In the genomic region with DNA sequence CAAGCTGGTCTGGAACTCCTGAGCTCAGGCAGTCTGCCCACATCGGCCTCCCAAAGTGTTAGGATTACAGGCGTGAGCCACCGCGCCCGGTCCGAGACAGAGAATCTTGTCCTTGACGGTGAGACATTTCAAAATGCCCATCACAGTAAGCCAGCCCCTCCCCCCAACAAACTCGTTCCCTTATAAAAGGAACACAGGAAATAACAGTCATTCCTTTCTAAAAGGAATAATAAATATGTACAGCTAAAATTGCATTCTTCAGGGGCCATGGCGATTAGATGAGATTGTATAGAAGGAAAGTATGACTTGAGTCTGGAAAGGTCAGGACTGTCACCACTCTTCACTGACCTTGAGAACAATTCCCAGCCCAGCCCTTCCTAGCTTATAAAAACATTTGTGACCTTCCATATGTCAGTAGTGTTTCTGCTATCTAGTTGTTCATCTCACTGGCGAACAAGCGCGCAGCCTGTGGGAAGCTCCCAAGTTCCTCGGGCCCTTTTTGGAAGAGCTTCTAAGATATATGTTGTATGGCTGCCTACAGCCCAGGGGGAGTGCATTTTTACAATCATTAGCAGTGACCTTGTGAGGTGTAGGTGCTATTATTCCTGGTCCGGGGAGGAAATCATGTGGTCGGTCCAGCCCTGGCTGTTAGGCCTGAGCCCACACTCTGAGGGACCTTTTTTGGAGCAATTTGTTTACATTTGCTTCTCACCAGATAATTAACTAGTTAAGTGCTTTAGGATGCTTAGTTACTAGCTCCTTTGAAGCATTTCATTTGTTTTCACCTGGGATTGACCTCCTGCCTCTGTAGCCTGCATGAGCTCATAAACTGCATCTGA, we compare ENCODE assay signal across 8 cellular contexts. TPM values are rescaled to one million over a fixed set of nuclear protein-coding genes. Genes with fewer than 3 reads are reported as not detected.
DNase-seq lines count a peak whose midpoint lies in the region; ATAC-seq, FAIRE-seq and TF ChIP-seq lines count a peak whose summit lies in the region.

No MANE protein-coding gene starts in this region.

- intact Hi-C loops in GM12878 (cut with micrococcal nuclease; ENCODE audit: unreplicated experiment), result no loop called here

- H3K79me2 ChIP-seq in GM12878 (ENCODE audit: control insufficient read depth, insufficient read depth, low read length), result peaks cover 90% of the 10 kb centered on the region

- no peaks in the 10 kb centered on the region for H3K9me3 ChIP-seq in GM12878 (replicated peaks; ENCODE audit: control insufficient read depth, insufficient read depth, low read length)
- no peaks in the 10 kb centered on the region for H3K9me3 ChIP-seq in thoracic aorta

- POLR2A ChIA-PET in GM12878 (lab: Charles Lee), result interaction anchor here (0.6 to 2.6 kb wide), 7 partner anchors 11 to 754 kb away, joined by 3 to 10 read pairs (median 3); no protein-coding TSS in a partner anchor

- TSS peak; percentile 9 for BruUV-seq in GM12878 (replicated peaks; lab: Mats Ljungman, UMichigan)

- no peak for ATAC-seq in activated CD8-positive, alpha-beta memory T cell treated with anti-CD3 and anti-CD28 coated beads, Interleukin-2, amount 10 ng/mL, durations not matched to agents 7 days and 5 days
- no peak for ATAC-seq in GM12878
- ATAC-seq in thoracic aorta (ENCODE audit: insufficient number of reproducible peaks, low FRiP score, low read depth), result no peak

- H3K4me3 Mint-ChIP-seq in activated CD8-positive, alpha-beta memory T cell treated with anti-CD3 and anti-CD28 coated beads, Interleukin-2, amount 10 ng/mL, durations not matched to agents 7 days and 5 days, result no peak overlapping the region

- TF ChIP-seq EP300 in GM12878 (IDR thresholded peaks at IDR 0.05; ENCODE audit: borderline replicate concordance in 1 of 2, control insufficient read depth in 1 of 2, low read depth in 2 of 2, low read length in 2 of 2), result no peak

- H3K4me1 Mint-ChIP-seq in activated CD8-positive, alpha-beta memory T cell treated with anti-CD3 and anti-CD28 coated beads, Interleukin-2, amount 10 ng/mL, durations not matched to agents 7 days and 5 days, result peaks cover 59% of the 10 kb centered on the region

- H3K9me3 Mint-ChIP-seq in activated CD8-positive, alpha-beta memory T cell treated with anti-CD3 and anti-CD28 coated beads, Interleukin-2, amount 10 ng/mL, durations not matched to agents 7 days and 5 days (ENCODE audit: low read depth), result no peaks in the 10 kb centered on the region

- H3K4me1 ChIP-seq in GM12878 (ENCODE audit: control insufficient read depth, insufficient read depth, low read length) (peaks cover 9% of the 10 kb centered on the region), thoracic aorta (ENCODE audit: control insufficient read depth in 1 of 2, low read depth in 2 of 2) (peaks cover 54 to 76% of the 10 kb centered on the region in 2 donors)

- no peak for TF ChIP-seq POLR2A in GM12878 (IDR thresholded peaks at IDR 0.05; ENCODE audit: low read depth, low read length)

- in situ Hi-C loops in GM12878 (cut with MboI), result no loop called here

- RAD21 ChIA-PET in GM12878 (lab: Charles Lee; ENCODE audit: unreplicated experiment), result interaction anchor here (3.4 kb wide), 1 partner anchor 11 kb away, joined by 17 read pairs; no protein-coding TSS in a partner anchor

- no peak overlapping the region for H2AFZ ChIP-seq in GM12878 (ENCODE audit: control insufficient read depth, low read depth, low read length)

- H3K36me3 ChIP-seq in GM12878 (ENCODE audit: control insufficient read depth in 2 of 2, insufficient read depth in 2 of 2, low read length in 1 of 2) (peaks cover 4 to 5% of the 10 kb centered on the region in 2 experiments; a peak in 3 of 4 replicates), thoracic aorta (no peaks in the 10 kb centered on the region)

- peaks cover 25% of the 10 kb centered on the region for H4K20me1 ChIP-seq in GM12878 (ENCODE audit: control insufficient read depth, insufficient read depth)

- SMC1A ChIA-PET in GM12878 (lab: Charles Lee; ENCODE audit: uncharacterized antibody, unreplicated experiment), result interaction anchor here (1.3 kb wide), 2 partner anchors 13 to 58 kb away, joined by 3 to 4 read pairs; no protein-coding TSS in a partner anchor

- H3K27ac ChIP-seq in GM12878 (ENCODE audit: control insufficient read depth, insufficient read depth), result no peak overlapping the region
- peak overlapping the region; percentile 56 to 67 for H3K27ac ChIP-seq in thoracic aorta

- TF ChIP-seq CTCF in GM12878 (IDR thresholded peaks at IDR 0.05 in 2 of 3, conservative IDR thresholded peaks at IDR 0.05 in 1 of 3; ENCODE audit: control insufficient read depth in 2 of 3, extremely low read depth in 1 of 3, insufficient read depth in 1 of 3, low read depth in 3 of 3, low read length in 3 of 3) (no peak), thoracic aorta (IDR thresholded peaks at IDR 0.05) (no peak)

- DNase-seq in activated CD8-positive, alpha-beta memory T cell treated with anti-CD3 and anti-CD28 coated beads, Interleukin-2, amount 10 ng/mL, durations not matched to agents 7 days and 5 days, result no peak
- no peak for DNase-seq in activated CD8-positive, alpha-beta memory T cell treated with anti-CD3 and anti-CD28 coated beads, Interleukin-2, amount 50 U/mL, for 48 hours
- no peak for DNase-seq in GM12878 (ENCODE audit: low read depth, low spot score)
- peak; percentile 46 for DNase-seq in left kidney (ENCODE audit: low read depth, low spot score)
- no peak for DNase-seq in thoracic aorta (ENCODE audit: low spot score)
- DNase-seq in UCSD-AML1 (lab: John Stamatoyannopoulos, UW; ENCODE audit: unreplicated experiment), result no peak
- no peak for DNase-seq in DMS79 treated with DMSO at 0.1 percent for 48 hours (lab: John Stamatoyannopoulos, UW)
- no peak for DNase-seq in activated gamma-delta T cell treated with Interleukin-2 at 50 U/mL for 16 hours

- peak overlapping the region; percentile 27 for H3K27ac Mint-ChIP-seq in activated CD8-positive, alpha-beta memory T cell treated with anti-CD3 and anti-CD28 coated beads, Interleukin-2, amount 10 ng/mL, durations not matched to agents 7 days and 5 days

- no peak for TF ChIP-seq RAD21 in GM12878 (IDR thresholded peaks at IDR 0.05; ENCODE audit: insufficient read depth, low read depth, low read length)

- no peaks in the 10 kb centered on the region for H3K27me3 ChIP-seq in GM12878 (replicated peaks in 1 of 2; ENCODE audit: control insufficient read depth in 2 of 2, insufficient read depth in 2 of 2, low read length in 1 of 2)
- H3K27me3 ChIP-seq in thoracic aorta (replicated peaks; ENCODE audit: insufficient read depth), result no peaks in the 10 kb centered on the region

- CTCF ChIA-PET in activated CD8-positive, alpha-beta memory T cell treated with anti-CD3 and anti-CD28 coated beads, Interleukin-2, amount 10 ng/mL, durations not matched to agents 7 days and 5 days (lab: Charles Lee), result interaction anchor here (1.3 to 2.1 kb wide), 3 partner anchors 13 to 66 kb away, joined by 3 to 7 read pairs (median 4); a partner anchor contains a TSS
- CTCF ChIA-PET in GM12878 (lab: Yijun Ruan, JAX), result interaction anchor here (0.5 to 1.9 kb wide), 6 partner anchors 8 to 105 kb away, joined by 3 to 7 read pairs (median 5); no protein-coding TSS in a partner anchor

- peaks cover 31% of the 10 kb centered on the region for H3K36me3 Mint-ChIP-seq in activated CD8-positive, alpha-beta memory T cell treated with anti-CD3 and anti-CD28 coated beads, Interleukin-2, amount 10 ng/mL, durations not matched to agents 7 days and 5 days

- H3K27me3 Mint-ChIP-seq in activated CD8-positive, alpha-beta memory T cell treated with anti-CD3 and anti-CD28 coated beads, Interleukin-2, amount 10 ng/mL, durations not matched to agents 7 days and 5 days, result no peaks in the 10 kb centered on the region

- FAIRE-seq in GM12878 (lab: Jason Lieb, UNC), result no peak

- no peak overlapping the region for H3K4me2 ChIP-seq in GM12878 (ENCODE audit: control insufficient read depth, insufficient read depth)

- H3K9ac ChIP-seq in GM12878 (ENCODE audit: control insufficient read depth, insufficient read depth, low read length), result no peak overlapping the region

- 83% methylated on average over 15 of the region's 15 CpGs for WGBS in GM12878 (ENCODE audit: insufficient coverage, insufficient replicate concordance, low lambda C conversion rate, missing lambda C conversion rate)

- H3K4me3 ChIP-seq in GM12878, result no peak overlapping the region
- peak overlapping the region; percentile 14 for H3K4me3 ChIP-seq in thoracic aorta

RNA-seq across cellular contexts. Expression of a gene that starts 8.7 kb away (rescaled TPM):
- total RNA-seq in activated CD8-positive, alpha-beta memory T cell treated with anti-CD3 and anti-CD28 coated beads, Interleukin-2, amount 10 ng/mL, durations not matched to agents 7 days and 5 days, result 100 to 1,000 TPM; 161 to 189 TPM
- total RNA-seq in GM12878 (2013; cell fraction: nucleolus; rRNA removed), result 30.7 and 31.8 TPM in 2 replicates
- 110 and 114 TPM in 2 replicates for total RNA-seq in GM12878 (2014; rRNA removed)
- 95.7 and 99.0 TPM in 2 replicates for total RNA-seq in GM12878 (2014; rRNA removed; fragmentation: Illumina TruSeq; extraction: Trizol)
- total RNA-seq in GM12878 (2021), result 207 and 213 TPM in 2 replicates
- 69.2 TPM for polyA plus RNA-seq in GM12878 (2011; ENCODE audit: low read depth)
- polyA plus RNA-seq in GM12878 (2011; rRNA removed), result 93.8 and 132 TPM in 2 replicates
- 229 and 233 TPM in 2 replicates for polyA plus RNA-seq in GM12878 (2011; cell fraction: cytosol; rRNA removed)
- polyA plus RNA-seq in GM12878 (2011; cell fraction: nucleus; rRNA removed), result 92.8 and 95.5 TPM in 2 replicates
- polyA plus RNA-seq in GM12878 (2012), result 98.4 and 98.9 TPM in 2 replicates
- polyA plus RNA-seq in GM12878 (2014; fragmentation: Illumina TruSeq; extraction: Trizol), result 77.8 and 158 TPM in 2 replicates
- 10 to 100 TPM in 1 of 2 experiments, 1 to 10 TPM in 1; 5.6 to 14.7 TPM for polyA plus RNA-seq in GM12878 (2014; fragmentation: Nextera tagmentation; extraction: Ambion mirVana)
- 157 and 182 TPM in 2 replicates for polyA plus RNA-seq in GM12878 (2014; rRNA removed)
- 100 to 1,000 TPM; 106 to 113 TPM for polyA plus RNA-seq in GM12878 (2016; fragmentation: Nextera tagmentation; extraction: Ambion mirVana)
- polyA minus RNA-seq in GM12878 (2011; rRNA and poly(A)+ RNA removed), result 70.2 and 111 TPM in 2 replicates
- 55.7 and 58.5 TPM in 2 replicates for polyA minus RNA-seq in GM12878 (2011; cell fraction: cytosol; rRNA and poly(A)+ RNA removed)
- 15.0 and 24.8 TPM in 2 replicates for polyA minus RNA-seq in GM12878 (2011; cell fraction: nucleus; rRNA and poly(A)+ RNA removed)
- 10 to 100 TPM; 79.4 to 85.4 TPM for total RNA-seq in thoracic aorta

RNA-seq across cellular contexts. Expression of a gene that starts 23.5 kb away (rescaled TPM):
- 10 to 100 TPM; 17.6 to 19.7 TPM for total RNA-seq in activated CD8-positive, alpha-beta memory T cell treated with anti-CD3 and anti-CD28 coated beads, Interleukin-2, amount 10 ng/mL, durations not matched to agents 7 days and 5 days
- 65.2 and 68.2 TPM in 2 replicates for total RNA-seq in GM12878 (2013; cell fraction: nucleolus; rRNA removed)
- total RNA-seq in GM12878 (2014; rRNA removed) (11.6 and 13.2 TPM in 2 replicates), GM12878 (2014; rRNA removed; fragmentation: Illumina TruSeq; extraction: Trizol) (9.9 and 10.5 TPM in 2 replicates), GM12878 (2021) (13.2 and 15.5 TPM in 2 replicates), thoracic aorta (10 to 100 TPM; 71.2 to 72.2 TPM)
- polyA plus RNA-seq in GM12878 (2011; ENCODE audit: low read depth), result 7.5 TPM
- polyA plus RNA-seq in GM12878 (2011; rRNA removed) (16.1 and 23.8 TPM in 2 replicates), GM12878 (2014; fragmentation: Illumina TruSeq; extraction: Trizol) (10.2 and 15.0 TPM in 2 replicates), GM12878 (2014; fragmentation: Nextera tagmentation; extraction: Ambion mirVana) (1 to 10 TPM; 6.1 to 6.2 TPM), GM12878 (2014; rRNA removed) (16.8 and 17.0 TPM in 2 replicates), GM12878 (2016; fragmentation: Nextera tagmentation; extraction: Ambion mirVana) (10 to 100 TPM; 16.8 to 19.0 TPM)
- polyA plus RNA-seq in GM12878 (2011; cell fraction: cytosol; rRNA removed), result 24.7 and 31.1 TPM in 2 replicates
- 33.4 and 48.5 TPM in 2 replicates for polyA plus RNA-seq in GM12878 (2011; cell fraction: nucleus; rRNA removed)
- 10.0 and 16.2 TPM in 2 replicates for polyA plus RNA-seq in GM12878 (2012)
- polyA minus RNA-seq in GM12878 (2011; rRNA and poly(A)+ RNA removed), result 30.0 and 30.9 TPM in 2 replicates
- polyA minus RNA-seq in GM12878 (2011; cell fraction: cytosol; rRNA and poly(A)+ RNA removed), result 6.1 and 9.3 TPM in 2 replicates
- 12.5 and 17.8 TPM in 2 replicates for polyA minus RNA-seq in GM12878 (2011; cell fraction: nucleus; rRNA and poly(A)+ RNA removed)
